In genomic region chr7:109890622-109891021, GRCh38 we compare ENCODE assay signal across 2 cellular contexts.
TF ChIP-seq lines count a peak whose summit lies in the region.

No MANE protein-coding gene starts in this region.

TF ChIP-seq in SK-N-SH treated with all-trans-retinoic acid at 6 μM for 48 hours, 23 proteins besides CTCF, POLR2A, EP300 and RAD21 (continued from another document):
- TF ChIP-seq, protein P1, sequence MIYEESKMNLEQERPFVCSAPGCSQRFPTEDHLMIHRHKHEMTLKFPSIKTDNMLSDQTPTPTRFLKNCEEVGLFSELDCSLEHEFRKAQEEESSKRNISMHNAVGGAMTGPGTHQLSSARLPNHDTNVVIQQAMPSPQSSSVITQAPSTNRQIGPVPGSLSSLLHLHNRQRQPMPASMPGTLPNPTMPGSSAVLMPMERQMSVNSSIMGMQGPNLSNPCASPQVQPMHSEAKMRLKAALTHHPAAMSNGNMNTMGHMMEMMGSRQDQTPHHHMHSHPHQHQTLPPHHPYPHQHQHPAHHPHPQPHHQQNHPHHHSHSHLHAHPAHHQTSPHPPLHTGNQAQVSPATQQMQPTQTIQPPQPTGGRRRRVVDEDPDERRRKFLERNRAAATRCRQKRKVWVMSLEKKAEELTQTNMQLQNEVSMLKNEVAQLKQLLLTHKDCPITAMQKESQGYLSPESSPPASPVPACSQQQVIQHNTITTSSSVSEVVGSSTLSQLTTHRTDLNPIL (CRISPR knock-in tag; IDR thresholded peaks at IDR 0.05; ENCODE audit: low read depth), result peak; percentile 40; the same call in 1 of the 2 replicates
TF ChIP-seq in SK-N-SH treated with all-trans-retinoic acid at 6 μM for 48 hours: peak in this region for 3.

TF ChIP-seq in SK-N-SH, 30 proteins besides CTCF, POLR2A, EP300 and RAD21:
- no peak for TF ChIP-seq REST (IDR thresholded peaks at IDR 0.05; ENCODE audit: low read depth, low read length)
- no peak for TF ChIP-seq ELF1 (IDR thresholded peaks at IDR 0.05)
- TF ChIP-seq RFX5 (IDR thresholded peaks at IDR 0.05; ENCODE audit: low read length), result no peak
- no peak for TF ChIP-seq EZH2phosphoT487 (IDR thresholded peaks at IDR 0.05; ENCODE audit: borderline replicate concordance, low read depth)
- TF ChIP-seq JUND (IDR thresholded peaks at IDR 0.05), result no peak
- no peak for TF ChIP-seq TEAD4 (IDR thresholded peaks at IDR 0.05; ENCODE audit: borderline replicate concordance, insufficient read depth)
- no peak for TF ChIP-seq RXRA (IDR thresholded peaks at IDR 0.05; ENCODE audit: borderline replicate concordance, low read depth)
- TF ChIP-seq FOXM1 (IDR thresholded peaks at IDR 0.05; ENCODE audit: low read depth), result no peak
